ENCODE assay signal across 1 cellular context in genomic region chr2:170013802-170014551, GRCh38.
TF ChIP-seq lines count a peak whose summit lies in the region.

No MANE protein-coding gene starts in this region.

TF ChIP-seq in K562, 482 proteins besides CTCF, POLR2A, EP300 and RAD21 (continued from another document):
- TF ChIP-seq, protein P1, sequence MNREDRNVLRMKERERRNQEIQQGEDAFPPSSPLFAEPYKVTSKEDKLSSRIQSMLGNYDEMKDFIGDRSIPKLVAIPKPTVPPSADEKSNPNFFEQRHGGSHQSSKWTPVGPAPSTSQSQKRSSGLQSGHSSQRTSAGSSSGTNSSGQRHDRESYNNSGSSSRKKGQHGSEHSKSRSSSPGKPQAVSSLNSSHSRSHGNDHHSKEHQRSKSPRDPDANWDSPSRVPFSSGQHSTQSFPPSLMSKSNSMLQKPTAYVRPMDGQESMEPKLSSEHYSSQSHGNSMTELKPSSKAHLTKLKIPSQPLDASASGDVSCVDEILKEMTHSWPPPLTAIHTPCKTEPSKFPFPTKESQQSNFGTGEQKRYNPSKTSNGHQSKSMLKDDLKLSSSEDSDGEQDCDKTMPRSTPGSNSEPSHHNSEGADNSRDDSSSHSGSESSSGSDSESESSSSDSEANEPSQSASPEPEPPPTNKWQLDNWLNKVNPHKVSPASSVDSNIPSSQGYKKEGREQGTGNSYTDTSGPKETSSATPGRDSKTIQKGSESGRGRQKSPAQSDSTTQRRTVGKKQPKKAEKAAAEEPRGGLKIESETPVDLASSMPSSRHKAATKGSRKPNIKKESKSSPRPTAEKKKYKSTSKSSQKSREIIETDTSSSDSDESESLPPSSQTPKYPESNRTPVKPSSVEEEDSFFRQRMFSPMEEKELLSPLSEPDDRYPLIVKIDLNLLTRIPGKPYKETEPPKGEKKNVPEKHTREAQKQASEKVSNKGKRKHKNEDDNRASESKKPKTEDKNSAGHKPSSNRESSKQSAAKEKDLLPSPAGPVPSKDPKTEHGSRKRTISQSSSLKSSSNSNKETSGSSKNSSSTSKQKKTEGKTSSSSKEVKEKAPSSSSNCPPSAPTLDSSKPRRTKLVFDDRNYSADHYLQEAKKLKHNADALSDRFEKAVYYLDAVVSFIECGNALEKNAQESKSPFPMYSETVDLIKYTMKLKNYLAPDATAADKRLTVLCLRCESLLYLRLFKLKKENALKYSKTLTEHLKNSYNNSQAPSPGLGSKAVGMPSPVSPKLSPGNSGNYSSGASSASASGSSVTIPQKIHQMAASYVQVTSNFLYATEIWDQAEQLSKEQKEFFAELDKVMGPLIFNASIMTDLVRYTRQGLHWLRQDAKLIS (CRISPR knock-in tag; IDR thresholded peaks at IDR 0.05), result no peak
- TF ChIP-seq EP400 (IDR thresholded peaks at IDR 0.05), result peak; percentile 60
- TF ChIP-seq FOXP1 (CRISPR knock-in tag; IDR thresholded peaks at IDR 0.05), result no peak
- no peak for TF ChIP-seq HSF4 (CRISPR knock-in tag; IDR thresholded peaks at IDR 0.05; ENCODE audit: borderline replicate concordance)
- TF ChIP-seq GATAD2B (IDR thresholded peaks at IDR 0.05; ENCODE audit: borderline replicate concordance), result peak; percentile 84; the same call in 1 of the 2 replicates
- TF ChIP-seq RBM14 (IDR thresholded peaks at IDR 0.05; ENCODE audit: borderline replicate concordance, insufficient read depth, low read depth, low read length), result no peak
- TF ChIP-seq ZNF444 (CRISPR knock-in tag; IDR thresholded peaks at IDR 0.05), result no peak; the same call in 1 of the 2 replicates
- no peak for TF ChIP-seq ARID2 (IDR thresholded peaks at IDR 0.05)
- TF ChIP-seq NFIC (IDR thresholded peaks at IDR 0.05), result peak; percentile 84
TF ChIP-seq in K562: peak in this region for 147.
